In genomic region chr22:38464992-38465672, GRCh38 we compare ENCODE assay signal across 1 cellular context.
TF ChIP-seq lines count a peak whose summit lies in the region.

No MANE protein-coding gene starts in this region.

TF ChIP-seq in K562, 482 proteins besides CTCF, POLR2A, EP300 and RAD21:
- TF ChIP-seq NONO (IDR thresholded peaks at IDR 0.05; ENCODE audit: low read depth in 2 of 2, low read length in 1 of 2) = no peak
- TF ChIP-seq POLR2AphosphoS2 (IDR thresholded peaks at IDR 0.05; ENCODE audit: low read length) = no peak
- no peak for TF ChIP-seq CREM (IDR thresholded peaks at IDR 0.05; ENCODE audit: low read depth)
- 0 out of 2 replicates have a peak, but pooled peaks have one; percentile 32 for TF ChIP-seq BCOR (IDR thresholded peaks at IDR 0.05)
